ENCODE assay signal across 13 cellular contexts in genomic region chr16:89347807-89348206, GRCh38.
A peak's percentile ranks its signal among the peaks of the same experiment; 100 is the strongest.
DNase-seq lines count a peak whose midpoint lies in the region; ATAC-seq and TF ChIP-seq lines count a peak whose summit lies in the region.
"Had no signal": no experiment of that assay in that cellular context is flagged by ENCODE, and none has a peak within 500 bp of the region (broad histone marks: within the 10 kb centered on the region; RNA-seq: fewer than 3 reads in every experiment).

No MANE protein-coding gene starts in this region.

- H3K4me3 ChIP-seq in HEK293 (ENCODE audit: low read depth, low read length) = no peak overlapping the region
- H3K4me3 ChIP-seq in lower leg skin (ENCODE audit: low read depth, poor library complexity, severe bottlenecking) = no peak overlapping the region
- H3K4me3 ChIP-seq: HAP-1 had no signal

- peak overlapping the region; percentile 41 to 59 for H3K27ac Mint-ChIP-seq in natural killer cell treated with Interleukin-12 subunit alpha and Interleukin-12 subunit beta and Interleukin-15 and Interleukin-18, amount 100 ng/mL, for 72 hours
- H3K27ac Mint-ChIP-seq in natural killer cell = no peak overlapping the region
- H3K27ac Mint-ChIP-seq in activated naive CD8-positive, alpha-beta T cell treated with anti-CD3 and anti-CD28 coated beads for 36 hours = peak overlapping the region; percentile 60

- no peaks in the 10 kb centered on the region for H3K36me3 Mint-ChIP-seq in natural killer cell treated with Interleukin-12 subunit alpha and Interleukin-12 subunit beta and Interleukin-15 and Interleukin-18, amount 100 ng/mL, for 72 hours
- no peaks in the 10 kb centered on the region for H3K36me3 Mint-ChIP-seq in natural killer cell
- H3K36me3 Mint-ChIP-seq in activated naive CD8-positive, alpha-beta T cell treated with anti-CD3 and anti-CD28 coated beads for 36 hours = peaks cover 44% of the 10 kb centered on the region

- no peaks in the 10 kb centered on the region for H3K9me3 Mint-ChIP-seq in natural killer cell treated with Interleukin-12 subunit alpha and Interleukin-12 subunit beta and Interleukin-15 and Interleukin-18, amount 100 ng/mL, for 72 hours
- H3K9me3 Mint-ChIP-seq in natural killer cell = no peaks in the 10 kb centered on the region
- H3K9me3 Mint-ChIP-seq in activated naive CD8-positive, alpha-beta T cell treated with anti-CD3 and anti-CD28 coated beads for 36 hours = no peaks in the 10 kb centered on the region
- H3K9me3 Mint-ChIP-seq: CD4-positive, alpha-beta memory T cell had no signal

- no peak for ATAC-seq in natural killer cell treated with Interleukin-12 subunit alpha and Interleukin-12 subunit beta and Interleukin-15 and Interleukin-18, amount 100 ng/mL, for 72 hours
- ATAC-seq in natural killer cell = no peak

- WGBS in lower leg skin, 2 donors = 92 to 93% methylated on average over 4 of the region's 4 CpGs

- CTCF ChIA-PET in HEK293 (lab: Yijun Ruan, JAX) = no interaction called here

- peaks cover 22% of the 10 kb centered on the region for H3K4me1 ChIP-seq in HEK293 (ENCODE audit: control insufficient read depth, insufficient read depth, low read length)

- intact Hi-C loops in natural killer cell (cut with micrococcal nuclease) (no loop called here), lower leg skin (cut with DNase I; ENCODE audit: low total_unique reads) (no loop called here)

- no peak for TF ChIP-seq POLR2A in lower leg skin (IDR thresholded peaks at IDR 0.05)

- TF ChIP-seq CTCF in natural killer cell (IDR thresholded peaks at IDR 0.05) = no peak
- TF ChIP-seq CTCF in HEK293 (tag by site-specific recombination; IDR thresholded peaks at IDR 0.05) = no peak
- no peak for TF ChIP-seq CTCF in lower leg skin (IDR thresholded peaks at IDR 0.05)

- DNase-seq in natural killer cell treated with Interleukin-12 subunit alpha and Interleukin-12 subunit beta and Interleukin-15 and Interleukin-18, amount 100 ng/mL, for 72 hours (ENCODE audit: low spot score) = no peak
- DNase-seq in natural killer cell = no peak
- DNase-seq in activated naive CD8-positive, alpha-beta T cell treated with anti-CD3 and anti-CD28 coated beads for 36 hours = no peak
- no peak for DNase-seq in lower leg skin (ENCODE audit: low spot score in 2 of 2)
- DNase-seq in NCI-H510A (lab: John Stamatoyannopoulos, UW) = no peak
- DNase-seq in NCI-H82 treated with DMSO at 0.1 percent for 48 hours (lab: John Stamatoyannopoulos, UW; ENCODE audit: unreplicated experiment) = no peak
- DNase-seq: NCI-H187; NCI-H345; NCI-H69; NK-92 treated with Interleukin-12 subunit alpha and Interleukin-12 subunit beta, amount 100 ng/mL, for 24 hours had no signal

- no peak overlapping the region for H3K27ac ChIP-seq in HEK293 (ENCODE audit: extremely low read depth, low read depth, low read length)

- peaks cover 73 to 82% of the 10 kb centered on the region in 2 donors for H3K4me1 Mint-ChIP-seq in natural killer cell treated with Interleukin-12 subunit alpha and Interleukin-12 subunit beta and Interleukin-15 and Interleukin-18, amount 100 ng/mL, for 72 hours (ENCODE audit: low read depth in 2 of 2)
- H3K4me1 Mint-ChIP-seq in natural killer cell = peaks cover 85 to 88% of the 10 kb centered on the region in 2 donors
- H3K4me1 Mint-ChIP-seq in activated naive CD8-positive, alpha-beta T cell treated with anti-CD3 and anti-CD28 coated beads for 36 hours = peaks cover 89% of the 10 kb centered on the region

- H3K9me3 ChIP-seq in HEK293 (ENCODE audit: control insufficient read depth, insufficient read depth, low read depth, low read length) = no peaks in the 10 kb centered on the region
- H3K9me3 ChIP-seq: HAP-1 had no signal

- POLR2A ChIA-PET in HEK293 (lab: Yijun Ruan, JAX) = no interaction called here

- peaks cover 0 to 18% of the 10 kb centered on the region in 2 experiments; a peak in 2 of 3 replicates for H3K36me3 ChIP-seq in HEK293 (ENCODE audit: control insufficient read depth in 2 of 2, insufficient read depth in 1 of 2, low read length in 2 of 2)
- H3K36me3 ChIP-seq: HAP-1 had no signal

- H3K4me3 Mint-ChIP-seq in natural killer cell treated with Interleukin-12 subunit alpha and Interleukin-12 subunit beta and Interleukin-15 and Interleukin-18, amount 100 ng/mL, for 72 hours = no peak overlapping the region
- H3K4me3 Mint-ChIP-seq in natural killer cell = no peak overlapping the region
- H3K4me3 Mint-ChIP-seq in activated naive CD8-positive, alpha-beta T cell treated with anti-CD3 and anti-CD28 coated beads for 36 hours = no peak overlapping the region

- H3K27me3 Mint-ChIP-seq in natural killer cell treated with Interleukin-12 subunit alpha and Interleukin-12 subunit beta and Interleukin-15 and Interleukin-18, amount 100 ng/mL, for 72 hours = no peaks in the 10 kb centered on the region
- no peaks in the 10 kb centered on the region for H3K27me3 Mint-ChIP-seq in natural killer cell (ENCODE audit: low read depth in 2 of 2)
- no peaks in the 10 kb centered on the region for H3K27me3 Mint-ChIP-seq in activated naive CD8-positive, alpha-beta T cell treated with anti-CD3 and anti-CD28 coated beads for 36 hours
- H3K27me3 Mint-ChIP-seq: CD4-positive, alpha-beta memory T cell had no signal

TF ChIP-seq in HEK293, 187 proteins besides CTCF, POLR2A, EP300 and RAD21:
- no peak for TF ChIP-seq ZNF324 (tag by site-specific recombination; IDR thresholded peaks at IDR 0.05)
- TF ChIP-seq ZNF221 (tag by site-specific recombination; IDR thresholded peaks at IDR 0.05; ENCODE audit: borderline replicate concordance) = no peak
- TF ChIP-seq ZSCAN16 (tag by site-specific recombination; IDR thresholded peaks at IDR 0.05) = no peak
- no peak for TF ChIP-seq ZBTB11 (tag by site-specific recombination; conservative IDR thresholded peaks at IDR 0.05; ENCODE audit: low read depth)
- TF ChIP-seq PRDM10 (tag by site-specific recombination; IDR thresholded peaks at IDR 0.05) = peak; percentile 86

Comparison
In these comparisons a context has a peak if more than half of its experiments do, and no peak if none do; other contexts are left out.
1. H3K27ac Mint-ChIP-seq: peak in natural killer cell treated with Interleukin-12 subunit alpha and Interleukin-12 subunit beta and Interleukin-15 and Interleukin-18, amount 100 ng/mL, for 72 hours (2 of 2) and activated naive CD8-positive, alpha-beta T cell treated with anti-CD3 and anti-CD28 coated beads for 36 hours (single experiment); none in natural killer cell (0 of 2).